ENCODE assay signal across 8 cellular contexts in genomic region chr13:52968074-52968700, GRCh38.
DNase-seq lines count a peak whose midpoint lies in the region; ATAC-seq and TF ChIP-seq lines count a peak whose summit lies in the region.

No MANE protein-coding gene starts in this region.

- peak overlapping the region; percentile 55 for H3K4me2 ChIP-seq in BLaER1

- intact Hi-C loops in left lung (cut with DNase I), result no loop called here

- peak; percentile 79 for DNase-seq in NCI-H2227 (lab: John Stamatoyannopoulos, UW; ENCODE audit: unreplicated experiment)
- peak; percentile 6 to 34 (median 22) for DNase-seq in activated CD4-positive, CD25-positive, alpha-beta regulatory T cell (lab: John Stamatoyannopoulos, UW)
- peak; percentile 54 for DNase-seq in cerebellar cortex (ENCODE audit: low spot score)
- DNase-seq in left lung, result peak; percentile 64 to 89
- DNase-seq in stimulated activated CD4-positive, alpha-beta T cell treated with anti-CD3 and anti-CD28 coated beads, TNF-alpha, amount 100 ng/mL, for 24 hours (ENCODE audit: low read depth in 3 of 3), result peak; percentile 13 to 50 (median 27)

- H3K27ac ChIP-seq in BLaER1, result peak overlapping the region; percentile 76
- no peak overlapping the region for H3K27ac ChIP-seq in left lung

- H4K20me1 ChIP-seq in BLaER1, result no peaks in the 10 kb centered on the region

- H3K4me3 ChIP-seq in BLaER1 (no peak overlapping the region), left lung (no peak overlapping the region)

- ATAC-seq in GM19043 (IDR thresholded peaks at IDR 0.05; ENCODE audit: low read depth, unreplicated experiment) (peak; percentile 99), HG03196 (IDR thresholded peaks at IDR 0.05; ENCODE audit: unreplicated experiment) (peak; percentile 89), left lung (peak; percentile 100)

- no peaks in the 10 kb centered on the region for H3K36me3 ChIP-seq in BLaER1
- no peaks in the 10 kb centered on the region for H3K36me3 ChIP-seq in left lung

- no peak overlapping the region for H3K9ac ChIP-seq in BLaER1

- H3K4me1 ChIP-seq in BLaER1, result peaks cover 25% of the 10 kb centered on the region
- H3K4me1 ChIP-seq in left lung, result no peaks in the 10 kb centered on the region

- H3K27me3 ChIP-seq in BLaER1 (no peaks in the 10 kb centered on the region), left lung (no peaks in the 10 kb centered on the region)

- H3K9me3 ChIP-seq in BLaER1, result no peaks in the 10 kb centered on the region
- no peaks in the 10 kb centered on the region for H3K9me3 ChIP-seq in left lung

- TF ChIP-seq CTCF in left lung (IDR thresholded peaks at IDR 0.05), result peak; percentile 78 to 88

Comparison
In these comparisons a context has a peak if more than half of its experiments do, and no peak if none do; other contexts are left out.
1. DNase-seq: peak in every context shown above with its lines; median percentile 79 in NCI-H2227; 76 in left lung; 54 in cerebellar cortex; 27 in stimulated activated CD4-positive, alpha-beta T cell treated with anti-CD3 and anti-CD28 coated beads, TNF-alpha, amount 100 ng/mL, for 24 hours; 22 in activated CD4-positive, CD25-positive, alpha-beta regulatory T cell.